12 cellular contexts compared by ENCODE assay signal in genomic region chr6:6834356-6835342, GRCh38.
DNase-seq lines count a peak whose midpoint lies in the region; ATAC-seq and TF ChIP-seq lines count a peak whose summit lies in the region.
"Had no signal": no experiment of that assay in that cellular context is flagged by ENCODE, and none has a peak within 500 bp of the region (broad histone marks: within the 10 kb centered on the region; RNA-seq: fewer than 3 reads in every experiment).

No MANE protein-coding gene starts in this region.

- no peaks in the 10 kb centered on the region for H3K9me3 ChIP-seq in thyroid gland

- H3K36me3 Mint-ChIP-seq in T-cell, result no peaks in the 10 kb centered on the region

- H3K36me3 ChIP-seq in thyroid gland, result no peaks in the 10 kb centered on the region

- DNase-seq in NCI-H2081 (lab: John Stamatoyannopoulos, UW) (peak; percentile 19 to 57), NCI-H2081 treated with DMSO at 0.1 percent for 48 hours (lab: John Stamatoyannopoulos, UW) (no peak), NCI-H345 (lab: John Stamatoyannopoulos, UW) (peak; percentile 76), fibroblast of mammary gland (ENCODE audit: low read depth) (peak; percentile 20), thyroid gland (peak; percentile 93 to 96), T-cell (no peak)
- DNase-seq in stimulated activated naive CD4-positive, alpha-beta T cell (lab: John Stamatoyannopoulos, UW), result no peak
- DNase-seq: activated B cell treated with CpG ODN at 0.5 μM for 24 hours; activated effector memory CD4-positive, alpha-beta T cell treated with Interleukin-2 at 50 U/mL for 16 hours; caudate nucleus; trophoblast cell had no signal

- H3K27ac ChIP-seq in thyroid gland, result peak overlapping the region; percentile 75 to 90 (median 85)

- CTCF ChIA-PET in T-cell (lab: Charles Lee), result no interaction called here

- no peaks in the 10 kb centered on the region for H3K27me3 ChIP-seq in thyroid gland

- ATAC-seq in T-cell (replicated peaks in 1 of 4) (no peak), HG02840 (IDR thresholded peaks at IDR 0.05; ENCODE audit: low FRiP score, unreplicated experiment) (no peak)

- no peak for TF ChIP-seq CTCF in fibroblast of mammary gland (conservative IDR thresholded peaks at IDR 0.05; ENCODE audit: control insufficient read depth, insufficient read depth, low read depth, low read length)
- no peak for TF ChIP-seq CTCF in thyroid gland (IDR thresholded peaks at IDR 0.05)

- H3K4me3 Mint-ChIP-seq in T-cell, result no peak overlapping the region
- H3K4me3 Mint-ChIP-seq: activated B cell treated with CpG ODN at 0.5 μM for 24 hours had no signal

- H3K9me3 Mint-ChIP-seq in T-cell, result no peaks in the 10 kb centered on the region
- H3K9me3 Mint-ChIP-seq: activated B cell treated with CpG ODN at 0.5 μM for 24 hours had no signal

- H3K27ac Mint-ChIP-seq in T-cell, result no peak overlapping the region
- H3K27ac Mint-ChIP-seq: activated B cell treated with CpG ODN at 0.5 μM for 24 hours had no signal

- H3K4me1 ChIP-seq in thyroid gland, result peaks cover 49 to 51% of the 10 kb centered on the region in 2 donors

- H3K27me3 Mint-ChIP-seq in T-cell, result peaks cover 13 to 15% of the 10 kb centered on the region in 2 donors

- H3K4me1 Mint-ChIP-seq in T-cell, result peaks cover 0 to 6% (median 0%) of the 10 kb centered on the region in 3 donors
- H3K4me1 Mint-ChIP-seq: activated B cell treated with CpG ODN at 0.5 μM for 24 hours had no signal

- peak in 1 of 2 donors; percentile 52 for TF ChIP-seq POLR2A in thyroid gland (IDR thresholded peaks at IDR 0.05)

- intact Hi-C loops in thyroid gland (cut with DNase I), result no loop called here

- H3K4me3 ChIP-seq in fibroblast of mammary gland (ENCODE audit: control insufficient read depth, low read depth, low read length), result no peak overlapping the region
- peak overlapping the region in 1 of 3 donors; percentile 7 for H3K4me3 ChIP-seq in thyroid gland (replicated peaks in 1 of 3)

- 21 to 26% methylated on average over 16 of the region's 16 CpGs for WGBS in thyroid gland, 2 donors

- POLR2A ChIA-PET in T-cell (lab: Charles Lee), result no interaction called here

Comparison
In these comparisons a context has a peak if more than half of its experiments do, and no peak if none do; other contexts are left out.
1. DNase-seq: peak in NCI-H2081 (2 of 2), NCI-H345 (single experiment), fibroblast of mammary gland (single experiment) and thyroid gland (2 of 2); none in NCI-H2081 treated with DMSO at 0.1 percent for 48 hours (single experiment), T-cell (0 of 34) and stimulated activated naive CD4-positive, alpha-beta T cell (0 of 6).